In the genomic region with DNA sequence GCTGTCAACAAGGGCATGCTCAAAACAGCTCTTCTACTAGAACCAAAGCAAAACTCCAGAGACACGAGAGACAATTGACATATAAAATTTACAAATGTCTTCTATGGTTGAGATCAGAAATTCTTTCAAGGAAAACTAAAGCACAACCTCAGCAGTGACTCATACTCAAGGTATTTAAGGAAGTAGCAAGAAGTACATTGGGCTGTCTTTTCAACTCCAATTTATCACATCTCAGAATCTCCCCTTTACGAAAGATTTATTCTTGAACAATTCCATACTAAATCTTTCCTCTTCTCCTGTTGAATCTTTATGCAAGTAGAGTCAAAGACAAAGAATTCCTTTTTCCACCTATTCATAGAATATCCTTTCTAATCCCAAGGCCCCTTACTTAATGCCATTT, we compare ENCODE assay signal across 13 cellular contexts.
DNase-seq lines count a peak whose midpoint lies in the region; ATAC-seq, FAIRE-seq and TF ChIP-seq lines count a peak whose summit lies in the region.
"Had no signal": no experiment of that assay in that cellular context is flagged by ENCODE, and none has a peak within 500 bp of the region (broad histone marks: within the 10 kb centered on the region; RNA-seq: fewer than 3 reads in every experiment).

No MANE protein-coding gene starts in this region.

- no peaks in the 10 kb centered on the region for H3K27me3 Mint-ChIP-seq in MCF 10A (ENCODE audit: insufficient read depth, unreplicated experiment)
- H3K27me3 Mint-ChIP-seq in nephron progenitor cell (ENCODE audit: low read depth, poor library complexity), result no peaks in the 10 kb centered on the region
- H3K27me3 Mint-ChIP-seq: B cell had no signal

- CTCF ChIA-PET in AG04449 (lab: Yijun Ruan, JAX), result interaction anchor here (1.2 to 1.7 kb wide), 2 partner anchors 321 to 327 kb away, joined by 3 to 8 read pairs; no protein-coding TSS in a partner anchor
- CTCF ChIA-PET in MCF 10A (lab: Yijun Ruan, JAX), result interaction anchor here (0.6 to 0.7 kb wide), 2 partner anchors 304 to 322 kb away, joined by 3 to 4 read pairs; no protein-coding TSS in a partner anchor

- DNase-seq in AG04449 (ENCODE audit: low read depth, low spot score), result peak; percentile 37
- peak; percentile 71 for DNase-seq in HT1080 (ENCODE audit: low read depth)
- DNase-seq in MCF 10A (ENCODE audit: unreplicated experiment), result peak; percentile 55
- no peak for DNase-seq in left lung
- DNase-seq in stimulated activated naive CD8-positive, alpha-beta T cell treated with anti-CD3 and anti-CD28 coated beads, Interleukin-15, Interleukin-2, amounts not matched to agents 100 U/mL and 50 U/mL, for 24 hours, result no peak
- no peak for DNase-seq in pancreas
- no peak for DNase-seq in nephron progenitor cell
- DNase-seq in stimulated activated CD4-positive, alpha-beta T cell treated with anti-CD3 and anti-CD28 coated beads, Interleukin-2, amount 100 ng/mL, for 48 hours, result no peak
- DNase-seq: activated CD4-positive, alpha-beta T cell treated with anti-CD3 and anti-CD28 coated beads for 48 hours; dermis blood vessel endothelial cell; naive B cell; stimulated activated CD4-positive, alpha-beta T cell treated with anti-CD3 and anti-CD28 coated beads, Interleukin-12 subunit alpha, Interleukin-12 subunit beta, amount 100 ng/mL, for 4 hours had no signal

- no peaks in the 10 kb centered on the region for H3K9me3 ChIP-seq in left lung
- H3K9me3 ChIP-seq in pancreas, result no peaks in the 10 kb centered on the region

- 78 to 82% methylated on average over 2 of the region's 2 CpGs for WGBS in pancreas, 2 donors

- H3K4me1 ChIP-seq in left lung, result peaks cover 0 to 4% of the 10 kb centered on the region in 2 donors
- H3K4me1 ChIP-seq in pancreas, result no peaks in the 10 kb centered on the region

- H3K36me3 Mint-ChIP-seq in MCF 10A (ENCODE audit: insufficient read depth, unreplicated experiment), result no peaks in the 10 kb centered on the region
- no peaks in the 10 kb centered on the region for H3K36me3 Mint-ChIP-seq in nephron progenitor cell (ENCODE audit: low read depth)
- H3K36me3 Mint-ChIP-seq: naive B cell had no signal

- H3K4me3 Mint-ChIP-seq in MCF 10A (ENCODE audit: unreplicated experiment) (peak overlapping the region; percentile 7), nephron progenitor cell (no peak overlapping the region)
- H3K4me3 Mint-ChIP-seq: B cell, naive B cell had no signal

- H3K4me1 Mint-ChIP-seq in MCF 10A (ENCODE audit: insufficient read depth, unreplicated experiment), result peaks cover 34% of the 10 kb centered on the region
- peaks cover 12% of the 10 kb centered on the region for H3K4me1 Mint-ChIP-seq in nephron progenitor cell
- H3K4me1 Mint-ChIP-seq: B cell, naive B cell had no signal

- H3K27ac Mint-ChIP-seq in MCF 10A (ENCODE audit: low read depth, unreplicated experiment) (peak overlapping the region; percentile 71), nephron progenitor cell (no peak overlapping the region)
- H3K27ac Mint-ChIP-seq: B cell, naive B cell had no signal

- no peaks in the 10 kb centered on the region for H3K27me3 ChIP-seq in left lung
- no peaks in the 10 kb centered on the region for H3K27me3 ChIP-seq in pancreas

- ATAC-seq in left lung (peak; percentile 63), pancreas (no peak)
- ATAC-seq in stimulated activated naive CD8-positive, alpha-beta T cell treated with anti-CD3 and anti-CD28 coated beads, Interleukin-15, Interleukin-2, amounts not matched to agents 100 U/mL and 50 U/mL, for 24 hours, result no peak

- POLR2A ChIA-PET in AG04449 (lab: Yijun Ruan, JAX) (no interaction called here), MCF 10A (lab: Yijun Ruan, JAX) (interaction anchor here (0.6 to 1.9 kb wide), 4 partner anchors 26 to 635 kb away, joined by 3 to 7 read pairs (median 3); no protein-coding TSS in a partner anchor)

- peaks cover 5% of the 10 kb centered on the region for H3K9me3 Mint-ChIP-seq in MCF 10A (ENCODE audit: unreplicated experiment)
- peaks cover 18% of the 10 kb centered on the region for H3K9me3 Mint-ChIP-seq in nephron progenitor cell

- H3K27ac ChIP-seq in left lung, result no peak overlapping the region
- H3K27ac ChIP-seq in pancreas, result no peak overlapping the region

- no peaks in the 10 kb centered on the region for H3K36me3 ChIP-seq in left lung
- H3K36me3 ChIP-seq in pancreas, result no peaks in the 10 kb centered on the region

- intact Hi-C loops in MCF 10A (cut with micrococcal nuclease) (no loop called here), left lung (cut with DNase I) (no loop called here), pancreas (cut with DNase I) (no loop called here)

- BruUV-seq in MCF 10A (replicated peaks; lab: Mats Ljungman, UMichigan), result no TSS peak

- TF ChIP-seq CTCF in AG04449 (IDR thresholded peaks at IDR 0.05; ENCODE audit: insufficient read depth, low read length, missing control alignments), result no peak
- no peak for TF ChIP-seq CTCF in MCF 10A (IDR thresholded peaks at IDR 0.05; ENCODE audit: unreplicated experiment)
- TF ChIP-seq CTCF in left lung (IDR thresholded peaks at IDR 0.05), result no peak
- no peak for TF ChIP-seq CTCF in pancreas (IDR thresholded peaks at IDR 0.05)
- no peak for TF ChIP-seq CTCF in nephron progenitor cell (IDR thresholded peaks at IDR 0.05)

- FAIRE-seq in pancreas (lab: Jason Lieb, UNC), result no peak

- no peak overlapping the region for H3K4me3 ChIP-seq in AG04449 (ENCODE audit: low read depth, low read length)
- no peak overlapping the region for H3K4me3 ChIP-seq in left lung
- no peak overlapping the region for H3K4me3 ChIP-seq in pancreas

Comparison
In these comparisons a context has a peak if more than half of its experiments do, and no peak if none do; other contexts are left out.
1. DNase-seq: peak in AG04449 (single experiment), HT1080 (single experiment) and MCF 10A (single experiment); none in left lung (0 of 2), stimulated activated naive CD8-positive, alpha-beta T cell treated with anti-CD3 and anti-CD28 coated beads, Interleukin-15, Interleukin-2, amounts not matched to agents 100 U/mL and 50 U/mL, for 24 hours (single experiment), pancreas (0 of 6), nephron progenitor cell (single experiment) and stimulated activated CD4-positive, alpha-beta T cell treated with anti-CD3 and anti-CD28 coated beads, Interleukin-2, amount 100 ng/mL, for 48 hours (0 of 2).